In the genomic region with DNA sequence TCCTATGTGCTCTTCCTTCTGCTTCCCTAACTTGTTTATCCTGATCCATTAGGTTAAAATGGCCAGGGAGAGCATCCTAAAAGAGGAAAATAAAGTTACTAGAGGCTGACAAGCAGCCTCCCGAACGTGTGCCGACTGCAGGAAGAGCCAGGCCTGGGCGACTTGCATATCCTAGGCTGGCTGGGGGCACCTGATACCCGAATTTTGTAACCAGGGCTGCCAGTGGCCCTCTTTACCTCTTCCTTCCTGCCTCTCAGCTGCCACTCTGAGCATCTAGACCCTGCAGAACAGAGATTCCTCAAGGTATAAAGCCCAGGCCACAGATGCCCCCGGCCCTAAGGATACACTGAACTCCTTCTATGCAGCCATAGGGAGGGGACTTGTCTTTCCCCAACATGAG, we compare ENCODE assay signal across 14 cellular contexts.
"Had no signal": no experiment of that assay in that cellular context is flagged by ENCODE, and none has a peak within 500 bp of the region (broad histone marks: within the 10 kb centered on the region; RNA-seq: fewer than 3 reads in every experiment).

No MANE protein-coding gene starts in this region.

- H3K4me2 ChIP-seq: hepatocyte had no signal

- H3K79me2 ChIP-seq: hepatocyte had no signal

- H3K27me3 Mint-ChIP-seq: activated naive CD8-positive, alpha-beta T cell treated with anti-CD3 and anti-CD28 coated beads for 36 hours; brain had no signal

- H3K36me3 ChIP-seq: tibial nerve had no signal

- H3K27ac ChIP-seq: epithelial cell of prostate, hepatocyte, tibial nerve, VCaP had no signal

- H2AFZ ChIP-seq: hepatocyte had no signal

- H3K4me3 ChIP-seq: hepatocyte, tibial nerve had no signal

- DNase-seq: central memory CD4-positive, alpha-beta T cell; foreskin fibroblast; stimulated activated CD4-positive, alpha-beta T cell treated with anti-CD3 and anti-CD28 coated beads, Interleukin-1b, Interleukin-23, amount 100 ng/mL, for 48 hours; substantia nigra; T-helper 2 cell had no signal

- H3K27ac Mint-ChIP-seq: activated naive CD8-positive, alpha-beta T cell treated with anti-CD3 and anti-CD28 coated beads for 36 hours; activated T-helper 1 cell treated with anti-CD3 and anti-CD28 coated beads, Interleukin-12 subunit alpha, Interleukin-12 subunit beta, Interleukin-2, Interleukin-4 antibody, amounts not matched to agents 30 ng/mL and 10 ng/mL and 1 ng/mL, durations not matched to agents 14 hours and 24 hours and 36 hours; brain had no signal

- H3K27me3 ChIP-seq: hepatocyte, tibial nerve had no signal

- H3K4me3 Mint-ChIP-seq: activated naive CD8-positive, alpha-beta T cell treated with anti-CD3 and anti-CD28 coated beads for 36 hours; activated T-helper 1 cell treated with anti-CD3 and anti-CD28 coated beads, Interleukin-12 subunit alpha, Interleukin-12 subunit beta, Interleukin-2, Interleukin-4 antibody, amounts not matched to agents 30 ng/mL and 10 ng/mL and 1 ng/mL, durations not matched to agents 14 hours and 24 hours and 36 hours; brain; endodermal cell; nephron had no signal
